Comparison of ENCODE assay signal across 14 cellular contexts in genomic region chr6:139355777-139356445, GRCh38. TPM values are rescaled to one million over a fixed set of nuclear protein-coding genes. Genes with fewer than 3 reads are reported as not detected.
DNase-seq lines count a peak whose midpoint lies in the region; ATAC-seq and TF ChIP-seq lines count a peak whose summit lies in the region.
"Had no signal": no experiment of that assay in that cellular context is flagged by ENCODE, and none has a peak within 500 bp of the region (broad histone marks: within the 10 kb centered on the region; RNA-seq: fewer than 3 reads in every experiment).

No MANE protein-coding gene starts in this region.

- no peaks in the 10 kb centered on the region for H3K4me1 Mint-ChIP-seq in GM23338

- H3K9me3 Mint-ChIP-seq in GM23338 = no peaks in the 10 kb centered on the region
- H3K9me3 Mint-ChIP-seq: CD8-positive, alpha-beta T cell had no signal

- no peaks in the 10 kb centered on the region for H3K36me3 Mint-ChIP-seq in GM23338 (ENCODE audit: low read depth)
- H3K36me3 Mint-ChIP-seq: CD8-positive, alpha-beta T cell had no signal

- H3K4me3 ChIP-seq in GM23338 (no peak overlapping the region), prostate gland (no peak overlapping the region)
- H3K4me3 ChIP-seq: BLaER1 treated with 17β-estradiol and CSF1 and Interleukin-3, amounts not matched to agents 10 nM and 100 nM; HAP-1 had no signal

- peaks cover under 1% of the 10 kb centered on the region for H3K27me3 Mint-ChIP-seq in GM23338 (ENCODE audit: insufficient read depth, low read depth, poor library complexity)
- H3K27me3 Mint-ChIP-seq: B cell had no signal

- H3K27ac Mint-ChIP-seq in GM23338 = no peak overlapping the region
- H3K27ac Mint-ChIP-seq: B cell; CD8-positive, alpha-beta T cell had no signal

- H3K9me2 ChIP-seq in GM23338 (ENCODE audit: insufficient read depth) = no peaks in the 10 kb centered on the region

- TF ChIP-seq CTCF in GM23338 (conservative IDR thresholded peaks at IDR 0.05; ENCODE audit: low read depth in 2 of 2) (no peak), prostate gland (IDR thresholded peaks at IDR 0.05) (no peak)

- H3K27ac ChIP-seq in GM23338 (ENCODE audit: low read depth) (no peak overlapping the region), prostate gland (no peak overlapping the region)
- H3K27ac ChIP-seq: BLaER1 treated with 17β-estradiol and CSF1 and Interleukin-3, amounts not matched to agents 10 nM and 100 nM; HL-60 had no signal

- H3K27me3 ChIP-seq in GM23338 (ENCODE audit: insufficient read depth) = no peaks in the 10 kb centered on the region
- H3K27me3 ChIP-seq in prostate gland (replicated peaks; ENCODE audit: insufficient read depth) = no peaks in the 10 kb centered on the region
- H3K27me3 ChIP-seq: BLaER1 treated with 17β-estradiol and CSF1 and Interleukin-3, amounts not matched to agents 10 nM and 100 nM had no signal

- H3K4me3 Mint-ChIP-seq in GM23338 = no peak overlapping the region
- H3K4me3 Mint-ChIP-seq: B cell; CD8-positive, alpha-beta T cell had no signal

- intact Hi-C loops in prostate gland (cut with DNase I) = no loop called here

- no peak for TF ChIP-seq POLR2A in prostate gland (IDR thresholded peaks at IDR 0.05)

- 62% methylated on average over 7 of the region's 7 CpGs for WGBS in prostate gland

- H3K9me3 ChIP-seq in prostate gland = no peaks in the 10 kb centered on the region
- H3K9me3 ChIP-seq: HAP-1 had no signal

- peak overlapping the region; percentile 56; the same call in 1 of the 2 replicates for H2AFZ ChIP-seq in GM23338

- H4K20me1 ChIP-seq in GM23338 (replicated peaks; ENCODE audit: insufficient read depth) = no peaks in the 10 kb centered on the region
- H4K20me1 ChIP-seq: BLaER1 treated with 17β-estradiol and CSF1 and Interleukin-3, amounts not matched to agents 10 nM and 100 nM had no signal

- no peaks in the 10 kb centered on the region for H3K36me3 ChIP-seq in GM23338 (ENCODE audit: insufficient read depth)
- no peaks in the 10 kb centered on the region for H3K36me3 ChIP-seq in prostate gland
- H3K36me3 ChIP-seq: BLaER1 treated with 17β-estradiol and CSF1 and Interleukin-3, amounts not matched to agents 10 nM and 100 nM; HAP-1 had no signal

- H3K79me2 ChIP-seq in GM23338 (replicated peaks; ENCODE audit: insufficient read depth) = no peaks in the 10 kb centered on the region

- H3K4me1 ChIP-seq in GM23338 (ENCODE audit: insufficient read depth) = no peaks in the 10 kb centered on the region
- H3K4me1 ChIP-seq in prostate gland (replicated peaks) = no peaks in the 10 kb centered on the region
- H3K4me1 ChIP-seq: HAP-1 had no signal

- ATAC-seq in GM23338 (no peak), GM18517 (IDR thresholded peaks at IDR 0.05; ENCODE audit: unreplicated experiment) (no peak), GM18519 (IDR thresholded peaks at IDR 0.05; ENCODE audit: low FRiP score, unreplicated experiment) (no peak)
- ATAC-seq: CD8-positive, alpha-beta T cell had no signal

- no peak for DNase-seq in GM23338 (ENCODE audit: low spot score)
- DNase-seq in NCI-H524 (lab: John Stamatoyannopoulos, UW) = peak; percentile 24 to 67
- DNase-seq in foreskin melanocyte = peak; percentile 65
- DNase-seq in prostate gland (ENCODE audit: low spot score) = peak; percentile 59
- no peak for DNase-seq in cerebellar nuclear complex (lab: John Stamatoyannopoulos, UW)
- DNase-seq: Calu3; CD8-positive, alpha-beta T cell; GDM1 had no signal

- no peak overlapping the region for H3K4me2 ChIP-seq in GM23338
- H3K4me2 ChIP-seq: BLaER1 treated with 17β-estradiol and CSF1 and Interleukin-3, amounts not matched to agents 10 nM and 100 nM had no signal

- H3F3A ChIP-seq in GM23338 (replicated peaks; ENCODE audit: low read depth) = no peaks in the 10 kb centered on the region

TF ChIP-seq in GM23338, 12 proteins besides CTCF, POLR2A, EP300 and RAD21 (continues in another document):
- TF ChIP-seq ZNF462 (CRISPR knock-in tag; IDR thresholded peaks at IDR 0.05) (no peak), CREB1 (CRISPR knock-in tag; IDR thresholded peaks at IDR 0.05; ENCODE audit: low read depth) (no peak), POLR2AphosphoS5 (IDR thresholded peaks at IDR 0.05; ENCODE audit: low read depth) (no peak), JUNB (IDR thresholded peaks at IDR 0.05; ENCODE audit: unreplicated experiment) (no peak), ZNF114 (CRISPR knock-in tag; IDR thresholded peaks at IDR 0.05) (no peak), ETS1 (IDR thresholded peaks at IDR 0.05) (no peak), EZH2 (IDR thresholded peaks at IDR 0.05; ENCODE audit: low read depth, unreplicated experiment) (no peak), ZNF331 (CRISPR knock-in tag; IDR thresholded peaks at IDR 0.05; ENCODE audit: low read depth) (no peak), STAT1 (IDR thresholded peaks at IDR 0.05; ENCODE audit: unreplicated experiment) (no peak)

RNA-seq across cellular contexts. Expression of gene CITED2, which starts 18.5 kb away (rescaled TPM):
- total RNA-seq in GM23338 (2014; rRNA removed; shearing (Covaris generic)) = 74.4 and 76.9 TPM in 2 replicates
- 24.8 and 26.6 TPM in 2 replicates for polyA plus RNA-seq in GM23338 (2016; fragmentation: Nextera tagmentation; extraction: Ambion mirVana)
- 100 to 1,000 TPM; 117 to 149 TPM for total RNA-seq in prostate gland

Comparison
In these comparisons a context has a peak if more than half of its experiments do, and no peak if none do; other contexts are left out.
1. DNase-seq: peak in NCI-H524 (2 of 2), foreskin melanocyte (single experiment) and prostate gland (single experiment); none in GM23338 (single experiment) and cerebellar nuclear complex (0 of 2).